ENCODE assay signal across 28 cellular contexts in the genomic region with DNA sequence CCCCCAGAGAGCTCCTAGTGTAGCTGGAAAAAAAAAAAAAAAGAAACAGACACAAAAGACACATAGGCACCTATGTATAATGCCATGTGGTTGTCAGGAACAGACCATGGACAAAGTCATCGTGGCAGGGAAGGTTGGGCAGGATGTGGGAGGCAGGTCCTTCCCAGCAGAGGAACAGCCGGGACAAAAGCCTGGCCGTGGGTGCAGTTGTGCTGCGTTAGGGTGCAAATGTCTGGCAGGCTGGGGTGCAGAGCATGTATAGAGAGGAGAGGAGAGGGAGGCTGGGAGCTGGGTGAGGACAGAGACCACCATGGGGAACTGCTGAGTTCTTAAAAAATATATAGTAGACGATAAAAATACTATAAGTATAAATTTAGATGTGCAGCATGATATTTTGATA.
DNase-seq lines count a peak whose midpoint lies in the region; ATAC-seq and TF ChIP-seq lines count a peak whose summit lies in the region.
"Had no signal": no experiment of that assay in that cellular context is flagged by ENCODE, and none has a peak within 500 bp of the region (broad histone marks: within the 10 kb centered on the region; RNA-seq: fewer than 3 reads in every experiment).

No MANE protein-coding gene starts in this region.

- no peaks in the 10 kb centered on the region for H3K27me3 Mint-ChIP-seq in memory B cell

- no peak for ATAC-seq in memory B cell (ENCODE audit: low read depth)
- ATAC-seq in HG03565 (IDR thresholded peaks at IDR 0.05; ENCODE audit: unreplicated experiment): no peak
- no peak for ATAC-seq in HG02973 (IDR thresholded peaks at IDR 0.05; ENCODE audit: unreplicated experiment)
- ATAC-seq: GM12878, GM23338, Right ventricle myocardium inferior, SK-N-SH treated with all-trans-retinoic acid at 6 μM for 48 hours had no signal

- peak overlapping the region; percentile 48 for H3K4me3 Mint-ChIP-seq in memory B cell
- H3K4me3 Mint-ChIP-seq: CD4-positive, alpha-beta memory T cell; GM23338 had no signal

- H3K9ac ChIP-seq in SU-DHL-6 (ENCODE audit: low read length): no peak overlapping the region

- peak overlapping the region; percentile 44 for H3K27ac ChIP-seq in SU-DHL-6 (ENCODE audit: low read depth, low read length)
- H3K27ac ChIP-seq: 22Rv1, PC-9, SJCRH30 had no signal

- H3K79me2 ChIP-seq in SU-DHL-6 (ENCODE audit: insufficient read depth, low read length): peaks cover 7% of the 10 kb centered on the region; the same call in 1 of the 2 replicates

- H4K20me1 ChIP-seq in SU-DHL-6 (ENCODE audit: low read depth, low read length): no peaks in the 10 kb centered on the region

- DNase-seq in activated effector memory CD4-positive, alpha-beta T cell treated with anti-CD3 and anti-CD28 coated beads, Interleukin-2, amount 50 U/mL, for 16 hours: peak; percentile 47
- no peak for DNase-seq in activated effector memory CD4-positive, alpha-beta T cell treated with Interleukin-2 at 50 U/mL for 16 hours
- DNase-seq in memory B cell (ENCODE audit: low spot score in 2 of 2) (no peak), cerebellar cortex (ENCODE audit: low spot score) (no peak), ACHN (no peak)
- DNase-seq: C1 segment of cervical spinal cord; Caco-2; CD4-positive, alpha-beta memory T cell; EL; GDM1; KBM-7; MG63; NCI-H1105 treated with DMSO at 0.1 percent for 48 hours; NCI-H146; NCI-H1930; NCI-H446; NCI-H524 treated with DMSO at 0.1 percent for 48 hours; NCI-H774; PC-9; SJCRH30 had no signal

- peaks cover 8% of the 10 kb centered on the region for H3K36me3 ChIP-seq in SU-DHL-6 (ENCODE audit: low read length)
- H3K36me3 ChIP-seq: MG63, SJCRH30 had no signal

- H3K9me3 ChIP-seq in SU-DHL-6 (ENCODE audit: insufficient read depth, low read length): no peaks in the 10 kb centered on the region
- H3K9me3 ChIP-seq: Caco-2 had no signal

- in situ Hi-C loops in ACHN (cut with HindIII; ENCODE audit: low pct_ligation_motif_present, low pct_unique_long_range_greater_than_20kb, low sequenced_read_pairs): no loop called here

- no peaks in the 10 kb centered on the region for H3K36me3 Mint-ChIP-seq in memory B cell
- H3K36me3 Mint-ChIP-seq: CD4-positive, alpha-beta memory T cell had no signal

- no peak overlapping the region for H3K4me2 ChIP-seq in SU-DHL-6 (ENCODE audit: low read depth, low read length, poor library complexity, severe bottlenecking)
- H3K4me2 ChIP-seq: GM23338, PC-9 had no signal

- H3K27me3 ChIP-seq in SU-DHL-6 (ENCODE audit: low read length): no peaks in the 10 kb centered on the region
- H3K27me3 ChIP-seq: MG63, SJCRH30 had no signal

- H3K4me3 ChIP-seq in SU-DHL-6 (ENCODE audit: insufficient read depth, low read length, poor library complexity, severe bottlenecking): no peak overlapping the region
- H3K4me3 ChIP-seq: GM12878, GM23338, MG63, PC-9, SJCRH30 had no signal

- peaks cover 31% of the 10 kb centered on the region for H3K4me1 Mint-ChIP-seq in memory B cell
- H3K4me1 Mint-ChIP-seq: CD4-positive, alpha-beta memory T cell; GM23338 had no signal

- H2AFZ ChIP-seq in SU-DHL-6 (ENCODE audit: low read depth, low read length, severe bottlenecking): no peak overlapping the region
- H2AFZ ChIP-seq: GM23338, PC-9 had no signal

- TF ChIP-seq CTCF in SU-DHL-6 (IDR thresholded peaks at IDR 0.05; ENCODE audit: insufficient read depth, low read length, poor library complexity, severe bottlenecking): no peak

- no peak overlapping the region for H3K27ac Mint-ChIP-seq in memory B cell
- H3K27ac Mint-ChIP-seq: CD4-positive, alpha-beta memory T cell; GM23338 had no signal

- peaks cover 33% of the 10 kb centered on the region for H3F3A ChIP-seq in SU-DHL-6 (ENCODE audit: insufficient read depth)

- no peaks in the 10 kb centered on the region for H3K9me2 ChIP-seq in SU-DHL-6 (replicated peaks; ENCODE audit: insufficient read depth, low read length)

- no peaks in the 10 kb centered on the region for H3K9me3 Mint-ChIP-seq in memory B cell
